In genomic region chr5:144249755-144250464, GRCh38 we compare ENCODE assay signal across 1 cellular context.
TF ChIP-seq lines count a peak whose summit lies in the region.

No MANE protein-coding gene starts in this region.

TF ChIP-seq in WTC11, 78 proteins besides CTCF, POLR2A, EP300 and RAD21 (continued from another document):
- TF ChIP-seq ZNF281 (CRISPR knock-in tag; IDR thresholded peaks at IDR 0.05) (no peak), ARID4B (CRISPR knock-in tag; IDR thresholded peaks at IDR 0.05; ENCODE audit: borderline replicate concordance) (no peak), AFF4 (CRISPR knock-in tag; IDR thresholded peaks at IDR 0.05; ENCODE audit: borderline replicate concordance) (no peak), GRHL2 (CRISPR knock-in tag; IDR thresholded peaks at IDR 0.05; ENCODE audit: insufficient replicate concordance, severe bottlenecking) (no peak), FOXP4 (CRISPR knock-in tag; IDR thresholded peaks at IDR 0.05) (no peak), CREB1 (CRISPR knock-in tag; IDR thresholded peaks at IDR 0.05) (no peak)
